Comparison of ENCODE assay signal across 8 cellular contexts in genomic region chr14:91872517-91873470, GRCh38. TPM values are rescaled to one million over a fixed set of nuclear protein-coding genes. Genes with fewer than 3 reads are reported as not detected.
A peak's percentile ranks its signal among the peaks of the same experiment; 100 is the strongest.
DNase-seq lines count a peak whose midpoint lies in the region; ATAC-seq and TF ChIP-seq lines count a peak whose summit lies in the region.

No MANE protein-coding gene starts in this region.

- H3K9ac ChIP-seq in trophoblast cell (ENCODE audit: low read length) = no peak overlapping the region
- no peak overlapping the region for H3K9ac ChIP-seq in smooth muscle cell (ENCODE audit: low read depth)
- no peak overlapping the region for H3K9ac ChIP-seq in MM.1S (ENCODE audit: low read length)

- H3K79me2 ChIP-seq in trophoblast cell (ENCODE audit: control insufficient read depth, insufficient read depth, low read length, poor library complexity) (no peaks in the 10 kb centered on the region), smooth muscle cell (ENCODE audit: low read depth) (no peaks in the 10 kb centered on the region), MM.1S (ENCODE audit: low read length) (no peaks in the 10 kb centered on the region)

- no peak overlapping the region for H2AK5ac ChIP-seq in trophoblast cell (ENCODE audit: low read length)

- H2BK12ac ChIP-seq in trophoblast cell (ENCODE audit: low read length) = no peak overlapping the region

- H3K4me3 ChIP-seq in trophoblast cell (ENCODE audit: low read depth, low read length) (peak overlapping the region; percentile 5), smooth muscle cell (no peak overlapping the region), H7 (ENCODE audit: insufficient read depth, low read depth, low read length) (no peak overlapping the region), MM.1S (ENCODE audit: low read length) (no peak overlapping the region)

- peak; percentile 34; the same call in 1 of the 2 replicates for TF ChIP-seq POLR2A in Raji (IDR thresholded peaks at IDR 0.05; ENCODE audit: insufficient read depth, low read depth, low read length)

- H3K18ac ChIP-seq in trophoblast cell (ENCODE audit: low read length) = no peak overlapping the region

- no peak overlapping the region for H2BK5ac ChIP-seq in trophoblast cell (ENCODE audit: low read depth, low read length, poor library complexity)

- H2AFZ ChIP-seq in trophoblast cell (ENCODE audit: insufficient read depth, low read length, poor library complexity) (no peak overlapping the region), smooth muscle cell (ENCODE audit: low read depth) (no peak overlapping the region), MM.1S (ENCODE audit: low read length) (no peak overlapping the region)

- H2BK120ac ChIP-seq in trophoblast cell (ENCODE audit: insufficient read depth, low read length, poor library complexity) = no peak overlapping the region

- DNase-seq in dermis blood vessel endothelial cell (peak; percentile 73), trophoblast cell (no peak), smooth muscle cell (lab: John Stamatoyannopoulos, UW; ENCODE audit: unreplicated experiment) (no peak), H7 (no peak), MM.1S (no peak)

- peaks cover under 1 to 2% of the 10 kb centered on the region in 2 experiments for H3K36me3 ChIP-seq in trophoblast cell (ENCODE audit: control insufficient read depth in 1 of 2, insufficient read depth in 2 of 2, low read length in 2 of 2)
- no peaks in the 10 kb centered on the region for H3K36me3 ChIP-seq in smooth muscle cell (ENCODE audit: low read depth)
- no peaks in the 10 kb centered on the region for H3K36me3 ChIP-seq in H7 (replicated peaks; ENCODE audit: control insufficient read depth, insufficient read depth, low read length)
- no peaks in the 10 kb centered on the region for H3K36me3 ChIP-seq in MM.1S (replicated peaks; ENCODE audit: insufficient read depth, low read length)

- WGBS in trophoblast cell (ENCODE audit: extremely low coverage, insufficient coverage, insufficient read length) = no CpG with 5 or more reads among the region's 15 CpGs
- 88% methylated on average over 15 of the region's 15 CpGs for WGBS in smooth muscle cell (ENCODE audit: low lambda C conversion rate)

- H3K79me1 ChIP-seq in trophoblast cell (ENCODE audit: low read length) = no peaks in the 10 kb centered on the region

- H3K4me1 ChIP-seq in trophoblast cell (ENCODE audit: control insufficient read depth in 1 of 2, insufficient read depth in 2 of 2, low read length in 2 of 2) = peaks cover 0 to 5% of the 10 kb centered on the region in 2 experiments
- H3K4me1 ChIP-seq in smooth muscle cell (ENCODE audit: low read depth) = no peaks in the 10 kb centered on the region
- no peaks in the 10 kb centered on the region for H3K4me1 ChIP-seq in MM.1S (ENCODE audit: low read length)

- TF ChIP-seq CTCF in smooth muscle cell (IDR thresholded peaks at IDR 0.05; ENCODE audit: borderline replicate concordance, insufficient read depth, poor library complexity, severe bottlenecking) (no peak), MM.1S (IDR thresholded peaks at IDR 0.05; ENCODE audit: low read length) (no peak)

- no peaks in the 10 kb centered on the region for H3K9me2 ChIP-seq in MM.1S (replicated peaks; ENCODE audit: insufficient read depth, low read length)

- H3K4me2 ChIP-seq in trophoblast cell (ENCODE audit: low read length) = no peak overlapping the region
- no peak overlapping the region for H3K4me2 ChIP-seq in smooth muscle cell
- H3K4me2 ChIP-seq in MM.1S (ENCODE audit: low read depth, low read length) = no peak overlapping the region

- ATAC-seq in GM18519 (IDR thresholded peaks at IDR 0.05; ENCODE audit: low FRiP score, unreplicated experiment) (peak; percentile 6), HG02840 (IDR thresholded peaks at IDR 0.05; ENCODE audit: low FRiP score, unreplicated experiment) (peak; percentile 36)

- H4K91ac ChIP-seq in trophoblast cell (ENCODE audit: low read depth, low read length) = no peak overlapping the region

- H3F3A ChIP-seq in smooth muscle cell (ENCODE audit: low read depth) (no peaks in the 10 kb centered on the region), MM.1S (ENCODE audit: insufficient read depth, low read length) (no peaks in the 10 kb centered on the region)

- H3K4ac ChIP-seq in trophoblast cell (ENCODE audit: low read depth, low read length) = no peak overlapping the region

- H3K14ac ChIP-seq in trophoblast cell (ENCODE audit: low read length) = no peak overlapping the region

- H4K20me1 ChIP-seq in smooth muscle cell (ENCODE audit: low read depth) (no peaks in the 10 kb centered on the region), MM.1S (ENCODE audit: insufficient read depth, low read length) (no peaks in the 10 kb centered on the region)

- H3K27ac ChIP-seq in trophoblast cell (ENCODE audit: low read depth, low read length) = no peak overlapping the region
- H3K27ac ChIP-seq in smooth muscle cell (ENCODE audit: low read depth) = no peak overlapping the region
- no peak overlapping the region for H3K27ac ChIP-seq in MM.1S (ENCODE audit: low read length)

- no peak overlapping the region for H3K23ac ChIP-seq in trophoblast cell (ENCODE audit: low read length)

- no peak overlapping the region for H4K12ac ChIP-seq in trophoblast cell (ENCODE audit: low read depth, low read length)

- H3K9me3 ChIP-seq in trophoblast cell (ENCODE audit: insufficient read depth, low read depth, low read length) (peaks cover 8% of the 10 kb centered on the region), smooth muscle cell (replicated peaks; ENCODE audit: low read depth) (no peaks in the 10 kb centered on the region), MM.1S (replicated peaks; ENCODE audit: insufficient read depth, low read length) (no peaks in the 10 kb centered on the region)

- H3K27me3 ChIP-seq in trophoblast cell (ENCODE audit: insufficient read depth, low read length) = no peaks in the 10 kb centered on the region
- H3K27me3 ChIP-seq in smooth muscle cell (ENCODE audit: low read depth) = no peaks in the 10 kb centered on the region
- H3K27me3 ChIP-seq in H7 (ENCODE audit: control insufficient read depth, insufficient read depth, low read length) = no peaks in the 10 kb centered on the region
- H3K27me3 ChIP-seq in MM.1S (replicated peaks; ENCODE audit: insufficient read depth, low read length) = no peaks in the 10 kb centered on the region; the same call in 1 of the 2 replicates

- no peak overlapping the region for H4K8ac ChIP-seq in trophoblast cell (ENCODE audit: low read depth, low read length)

RNA-seq across cellular contexts. Expression of gene TC2N, which starts 5.5 kb away (rescaled TPM):
- total RNA-seq in dermis blood vessel endothelial cell (16.8 and 24.2 TPM in 2 replicates), smooth muscle cell (5.7 and 10.3 TPM in 2 replicates)
- polyA plus RNA-seq in trophoblast cell (2013) = 12.1 and 12.5 TPM in 2 replicates
- polyA plus RNA-seq in smooth muscle cell = 0.33 and 2.8 TPM in 2 replicates
- 6.7 and 11.5 TPM in 2 replicates for total RNA-seq in H7 (2014; rRNA removed; shearing (Covaris generic))
